In the genomic region with DNA sequence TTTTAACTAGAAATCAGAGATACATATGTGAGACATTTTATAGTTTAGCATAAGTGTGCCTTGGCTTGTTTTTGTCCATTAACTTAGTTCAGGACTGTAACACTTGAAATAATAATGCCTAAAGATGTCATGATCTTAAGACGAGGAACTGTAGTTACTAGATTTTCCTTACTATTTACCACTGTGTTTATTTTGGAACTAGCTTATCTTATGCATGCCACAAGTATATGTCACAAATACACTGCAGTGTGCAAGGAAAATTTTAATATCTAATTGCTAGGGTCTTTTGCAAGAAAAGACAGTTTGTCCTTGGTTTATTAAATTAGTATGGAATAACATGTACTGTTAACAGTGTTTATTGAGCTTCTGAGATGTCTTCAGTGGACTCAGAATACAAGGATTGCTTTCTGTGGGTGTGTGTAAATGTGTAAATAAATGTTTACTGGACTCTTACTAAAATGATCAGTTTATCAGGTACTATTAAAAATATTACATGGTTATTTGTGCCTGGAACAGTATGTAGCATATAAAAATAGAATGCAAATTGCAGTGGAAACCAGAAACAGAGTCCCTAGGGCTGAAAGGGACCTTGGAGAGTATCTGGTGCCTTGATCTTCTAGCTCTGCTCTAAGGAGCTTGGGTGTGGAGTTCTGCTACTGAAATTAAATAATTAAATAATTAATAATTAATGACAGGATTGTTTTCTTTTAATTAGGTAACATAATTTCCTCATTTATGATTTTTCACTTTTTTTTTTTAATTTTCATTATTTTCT, we compare ENCODE assay signal across 1 cellular context.
TF ChIP-seq lines count a peak whose summit lies in the region.

No MANE protein-coding gene starts in this region.

TF ChIP-seq in H1, 55 proteins besides CTCF, POLR2A, EP300 and RAD21:
- TF ChIP-seq RFX5 (IDR thresholded peaks at IDR 0.05; ENCODE audit: borderline replicate concordance, low read depth, low read length) = no peak
- no peak for TF ChIP-seq RBBP5 (IDR thresholded peaks at IDR 0.05; ENCODE audit: borderline replicate concordance, low read depth, low read length)
- no peak for TF ChIP-seq CEBPB (IDR thresholded peaks at IDR 0.05; ENCODE audit: low read depth, low read length)
- TF ChIP-seq, protein P1, sequence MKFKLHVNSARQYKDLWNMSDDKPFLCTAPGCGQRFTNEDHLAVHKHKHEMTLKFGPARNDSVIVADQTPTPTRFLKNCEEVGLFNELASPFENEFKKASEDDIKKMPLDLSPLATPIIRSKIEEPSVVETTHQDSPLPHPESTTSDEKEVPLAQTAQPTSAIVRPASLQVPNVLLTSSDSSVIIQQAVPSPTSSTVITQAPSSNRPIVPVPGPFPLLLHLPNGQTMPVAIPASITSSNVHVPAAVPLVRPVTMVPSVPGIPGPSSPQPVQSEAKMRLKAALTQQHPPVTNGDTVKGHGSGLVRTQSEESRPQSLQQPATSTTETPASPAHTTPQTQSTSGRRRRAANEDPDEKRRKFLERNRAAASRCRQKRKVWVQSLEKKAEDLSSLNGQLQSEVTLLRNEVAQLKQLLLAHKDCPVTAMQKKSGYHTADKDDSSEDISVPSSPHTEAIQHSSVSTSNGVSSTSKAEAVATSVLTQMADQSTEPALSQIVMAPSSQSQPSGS (IDR thresholded peaks at IDR 0.05; ENCODE audit: low read length) = no peak
- TF ChIP-seq SP2 (IDR thresholded peaks at IDR 0.05; ENCODE audit: low read length) = no peak
- TF ChIP-seq POU5F1 (IDR thresholded peaks at IDR 0.05; ENCODE audit: low read depth, low read length) = no peak
- TF ChIP-seq SIX5 (IDR thresholded peaks at IDR 0.05; ENCODE audit: low read depth, low read length) = no peak
- TF ChIP-seq, protein P2, sequence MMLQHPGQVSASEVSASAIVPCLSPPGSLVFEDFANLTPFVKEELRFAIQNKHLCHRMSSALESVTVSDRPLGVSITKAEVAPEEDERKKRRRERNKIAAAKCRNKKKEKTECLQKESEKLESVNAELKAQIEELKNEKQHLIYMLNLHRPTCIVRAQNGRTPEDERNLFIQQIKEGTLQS (IDR thresholded peaks at IDR 0.05; ENCODE audit: insufficient read depth, low read depth, low read length) = no peak
TF ChIP-seq in H1: peak in this region for 0.
